28 cellular contexts compared by ENCODE assay signal in the genomic region with DNA sequence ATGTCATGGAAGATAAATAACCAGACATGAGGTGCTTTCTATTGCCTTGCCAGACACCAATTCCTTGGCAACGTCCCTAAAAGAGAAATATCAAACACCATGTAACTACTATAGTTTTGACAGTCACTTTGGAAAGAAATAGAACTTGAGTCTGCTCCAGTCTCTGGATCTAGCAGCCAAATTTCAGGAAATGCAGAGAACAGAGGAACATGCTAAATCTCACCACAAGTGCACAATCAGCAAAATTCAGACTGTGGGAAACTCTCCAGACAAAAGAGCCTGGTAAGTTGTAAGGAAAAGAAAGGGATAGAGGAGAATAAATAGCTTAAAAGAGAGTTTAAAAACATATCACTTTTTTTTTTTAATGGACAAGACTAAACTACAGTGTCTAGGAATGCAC.
"Had no signal": no experiment of that assay in that cellular context is flagged by ENCODE, and none has a peak within 500 bp of the region (broad histone marks: within the 10 kb centered on the region; RNA-seq: fewer than 3 reads in every experiment).

No MANE protein-coding gene starts in this region.

- ATAC-seq: activated CD4-positive, CD25-positive, alpha-beta regulatory T cell treated with anti-CD3 and anti-CD28 coated beads, Interleukin-2, amount 50 U/mL, for 24 hours; activated CD8-positive, alpha-beta T cell treated with anti-CD3 and anti-CD28 coated beads for 36 hours; activated T-cell treated with anti-CD3 and anti-CD28 coated beads, Interleukin-2, amount 50 U/mL, for 4 hours; activated T-helper 17 cell treated with anti-CD3 and anti-CD28 coated beads, Interleukin-2, amount 50 U/mL, for 72 hours; body of pancreas; effector memory CD8-positive, alpha-beta T cell; gastroesophageal sphincter; T-cell had no signal

- H3K36me3 ChIP-seq: colonic mucosa, esophagus muscularis mucosa, gastroesophageal sphincter, WERI-Rb-1 had no signal

- H3K27me3 ChIP-seq: body of pancreas, colonic mucosa had no signal

- DNase-seq: activated B cell treated with CpG ODN at 0.5 μM for 24 hours; activated CD4-positive, alpha-beta T cell treated with anti-CD3 and anti-CD28 coated beads for 48 hours; activated CD4-positive, alpha-beta T cell treated with anti-CD3 and anti-CD28 coated beads, Interleukin-2, amount 50 U/mL, for 1 hour; activated CD4-positive, alpha-beta T cell treated with anti-CD3 and anti-CD28 coated beads, Interleukin-2, amount 50 U/mL, for 48 hours; activated CD8-positive, alpha-beta memory T cell treated with anti-CD3 and anti-CD28 coated beads for 24 hours; activated CD8-positive, alpha-beta T cell treated with anti-CD3 and anti-CD28 coated beads for 36 hours; activated effector memory CD4-positive, alpha-beta T cell treated with Interleukin-2 at 50 U/mL for 16 hours; activated gamma-delta T cell treated with Interleukin-2 at 50 U/mL for 16 hours; activated naive CD4-positive, alpha-beta T cell treated with anti-CD3 and anti-CD28 coated beads, Interleukin-2, amount 50 U/mL, for 16 hours; activated naive CD4-positive, alpha-beta T cell treated with Interleukin-2 at 50 U/mL for 16 hours; activated T-cell treated with anti-CD3 and anti-CD28 coated beads, Interleukin-2, amount 50 U/mL, for 4 hours; amniotic stem cell; body of pancreas; caudate nucleus; colonic mucosa; effector memory CD8-positive, alpha-beta T cell; erythroblast; foreskin melanocyte; head of caudate nucleus; T-cell; T-helper 9 cell; WERI-Rb-1 had no signal

- H3K4me1 Mint-ChIP-seq: activated B cell treated with CpG ODN at 0.5 μM for 24 hours; activated T-helper 17 cell treated with anti-CD3 and anti-CD28 coated beads, Interleukin-2, amount 50 U/mL, for 72 hours; T-cell had no signal

- H3K27ac Mint-ChIP-seq: activated B cell treated with CpG ODN at 0.5 μM for 24 hours; activated CD8-positive, alpha-beta T cell treated with anti-CD3 and anti-CD28 coated beads for 36 hours; activated naive CD8-positive, alpha-beta T cell; activated T-helper 17 cell treated with anti-CD3 and anti-CD28 coated beads, Interleukin-2, amount 50 U/mL, for 72 hours; effector memory CD8-positive, alpha-beta T cell; T-cell; T-helper 1 cell treated with Interleukin-12 subunit alpha and Interleukin-12 subunit beta and Interleukin-4 antibody, amounts not matched to agents 30 μg/mL and 1 μg/mL, for 36 hours had no signal

- H3K4me3 Mint-ChIP-seq: activated B cell treated with CpG ODN at 0.5 μM for 24 hours; activated CD8-positive, alpha-beta T cell treated with anti-CD3 and anti-CD28 coated beads for 36 hours; activated naive CD8-positive, alpha-beta T cell; activated T-cell treated with anti-CD3 and anti-CD28 coated beads, Interleukin-2, amount 50 U/mL, for 4 hours; activated T-helper 17 cell treated with anti-CD3 and anti-CD28 coated beads, Interleukin-2, amount 50 U/mL, for 72 hours; effector memory CD8-positive, alpha-beta T cell; T-cell; T-helper 1 cell treated with Interleukin-12 subunit alpha and Interleukin-12 subunit beta and Interleukin-4 antibody, amounts not matched to agents 30 μg/mL and 1 μg/mL, for 36 hours had no signal

- H3K27ac ChIP-seq: body of pancreas, colonic mucosa, esophagus muscularis mucosa, gastroesophageal sphincter, WERI-Rb-1 had no signal

- H3K9me3 ChIP-seq: body of pancreas, colonic mucosa had no signal

- H3K36me3 Mint-ChIP-seq: T-cell had no signal

- H3K4me1 ChIP-seq: body of pancreas, colonic mucosa, esophagus muscularis mucosa, gastroesophageal sphincter had no signal

- H3K4me3 ChIP-seq: body of pancreas, colonic mucosa, esophagus muscularis mucosa, gastroesophageal sphincter had no signal
